ENCODE assay signal across 19 cellular contexts in the genomic region with DNA sequence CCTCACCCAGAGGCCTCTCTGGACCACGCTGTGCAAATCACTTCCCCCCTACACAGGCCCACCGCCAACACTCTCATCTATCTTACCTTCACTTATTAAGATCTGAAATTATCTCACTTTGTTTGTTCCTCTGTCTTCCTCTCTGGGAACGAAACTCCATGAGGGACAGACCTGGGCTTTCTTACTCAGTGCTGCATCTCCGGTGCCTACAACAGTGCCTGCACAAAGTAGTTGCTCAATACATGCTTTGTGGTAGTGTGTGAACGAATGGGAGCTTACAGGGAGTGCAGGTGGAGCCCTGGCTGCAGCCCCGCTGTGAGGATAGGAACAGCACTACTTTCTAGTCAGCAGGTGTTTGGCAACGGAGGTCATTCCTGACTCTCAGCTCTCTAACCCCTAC. TPM values are rescaled to one million over a fixed set of nuclear protein-coding genes. Genes with fewer than 3 reads are reported as not detected.
A peak's percentile ranks its signal among the peaks of the same experiment; 100 is the strongest.
DNase-seq lines count a peak whose midpoint lies in the region; TF ChIP-seq lines count a peak whose summit lies in the region.
"Had no signal": no experiment of that assay in that cellular context is flagged by ENCODE, and none has a peak within 500 bp of the region (broad histone marks: within the 10 kb centered on the region; RNA-seq: fewer than 3 reads in every experiment).

No MANE protein-coding gene starts in this region.

- POLR2A ChIA-PET in activated CD4-positive, alpha-beta memory T cell treated with anti-CD3 and anti-CD28 coated beads for 36 hours (lab: Charles Lee): interaction anchor here (1.3 to 3.4 kb wide), 3 partner anchors 11 to 51 kb away, joined by 3 to 19 read pairs (median 16); partner anchors contain the start of genes AURKA, CSTF1 and RTF2

- no peak for DNase-seq in activated naive CD4-positive, alpha-beta T cell treated with anti-CD3 and anti-CD28 coated beads, Interleukin-2, amount 10 ng/mL, durations not matched to agents 7 days and 5 days
- no peak for DNase-seq in activated CD4-positive, alpha-beta memory T cell treated with anti-CD3 and anti-CD28 coated beads for 36 hours
- DNase-seq in effector memory CD4-positive, alpha-beta T cell: no peak
- DNase-seq in tibial nerve (ENCODE audit: low spot score in 2 of 2) (no peak), DMS 273 treated with DMSO at 0.1 percent for 48 hours (lab: John Stamatoyannopoulos, UW) (no peak), DMS53 (lab: John Stamatoyannopoulos, UW) (no peak), NAMALWA (ENCODE audit: low spot score) (no peak)
- DNase-seq: activated CD8-positive, alpha-beta memory T cell treated with anti-CD3 and anti-CD28 coated beads for 24 hours; foreskin melanocyte; GF-D8; KBM-7; left lung; NCI-H1092; NCI-H2171; NCI-H774; SK-N-SH had no signal

- peaks cover 86% of the 10 kb centered on the region for H3K4me1 Mint-ChIP-seq in activated naive CD4-positive, alpha-beta T cell treated with anti-CD3 and anti-CD28 coated beads, Interleukin-2, amount 50 U/mL, for 24 hours
- H3K4me1 Mint-ChIP-seq in activated naive CD4-positive, alpha-beta T cell treated with anti-CD3 and anti-CD28 coated beads, Interleukin-2, amount 10 ng/mL, durations not matched to agents 7 days and 5 days: peaks cover 84% of the 10 kb centered on the region
- H3K4me1 Mint-ChIP-seq in activated CD4-positive, alpha-beta memory T cell treated with anti-CD3 and anti-CD28 coated beads for 36 hours (ENCODE audit: low read depth): peaks cover 88% of the 10 kb centered on the region

- H3K9me3 ChIP-seq in effector memory CD4-positive, alpha-beta T cell (ENCODE audit: control insufficient read depth, low read length): no peaks in the 10 kb centered on the region
- no peaks in the 10 kb centered on the region for H3K9me3 ChIP-seq in tibial nerve
- H3K9me3 ChIP-seq: left lung, SK-N-SH had no signal

- no peak overlapping the region for H3K4me3 ChIP-seq in effector memory CD4-positive, alpha-beta T cell (ENCODE audit: insufficient read depth, low read depth, low read length, poor library complexity, severe bottlenecking)
- H3K4me3 ChIP-seq in tibial nerve: no peak overlapping the region
- H3K4me3 ChIP-seq: left lung, skin epidermis had no signal

- H3K9me3 Mint-ChIP-seq in activated naive CD4-positive, alpha-beta T cell treated with anti-CD3 and anti-CD28 coated beads, Interleukin-2, amount 50 U/mL, for 24 hours: no peaks in the 10 kb centered on the region
- H3K9me3 Mint-ChIP-seq in activated naive CD4-positive, alpha-beta T cell treated with anti-CD3 and anti-CD28 coated beads, Interleukin-2, amount 10 ng/mL, durations not matched to agents 7 days and 5 days: peaks cover under 1% of the 10 kb centered on the region
- H3K9me3 Mint-ChIP-seq in activated CD4-positive, alpha-beta memory T cell treated with anti-CD3 and anti-CD28 coated beads for 36 hours: no peaks in the 10 kb centered on the region

- TF ChIP-seq POLR2A in tibial nerve (IDR thresholded peaks at IDR 0.05): no peak

- no peaks in the 10 kb centered on the region for H3K27me3 Mint-ChIP-seq in activated naive CD4-positive, alpha-beta T cell treated with anti-CD3 and anti-CD28 coated beads, Interleukin-2, amount 50 U/mL, for 24 hours
- no peaks in the 10 kb centered on the region for H3K27me3 Mint-ChIP-seq in activated naive CD4-positive, alpha-beta T cell treated with anti-CD3 and anti-CD28 coated beads, Interleukin-2, amount 10 ng/mL, durations not matched to agents 7 days and 5 days
- H3K27me3 Mint-ChIP-seq in activated CD4-positive, alpha-beta memory T cell treated with anti-CD3 and anti-CD28 coated beads for 36 hours: no peaks in the 10 kb centered on the region

- peaks cover 5% of the 10 kb centered on the region for H3K36me3 Mint-ChIP-seq in activated naive CD4-positive, alpha-beta T cell treated with anti-CD3 and anti-CD28 coated beads, Interleukin-2, amount 50 U/mL, for 24 hours
- H3K36me3 Mint-ChIP-seq in activated naive CD4-positive, alpha-beta T cell treated with anti-CD3 and anti-CD28 coated beads, Interleukin-2, amount 10 ng/mL, durations not matched to agents 7 days and 5 days: peaks cover 46% of the 10 kb centered on the region
- H3K36me3 Mint-ChIP-seq in activated CD4-positive, alpha-beta memory T cell treated with anti-CD3 and anti-CD28 coated beads for 36 hours: peaks cover 19% of the 10 kb centered on the region

- CTCF ChIA-PET in activated naive CD4-positive, alpha-beta T cell treated with anti-CD3 and anti-CD28 coated beads, Interleukin-2, amount 10 ng/mL, durations not matched to agents 7 days and 5 days (lab: Charles Lee): interaction anchor here (1.1 to 1.5 kb wide), 2 partner anchors 9 to 11 kb away, joined by 3 to 5 read pairs; no protein-coding TSS in a partner anchor
- CTCF ChIA-PET in activated CD4-positive, alpha-beta memory T cell treated with anti-CD3 and anti-CD28 coated beads for 36 hours (lab: Charles Lee): interaction anchor here (2.4 kb wide), 1 partner anchor 19 kb away, joined by 10 read pairs; no protein-coding TSS in a partner anchor

- H3K4me3 Mint-ChIP-seq in activated naive CD4-positive, alpha-beta T cell treated with anti-CD3 and anti-CD28 coated beads, Interleukin-2, amount 50 U/mL, for 24 hours: peak overlapping the region; percentile 12
- H3K4me3 Mint-ChIP-seq in activated naive CD4-positive, alpha-beta T cell treated with anti-CD3 and anti-CD28 coated beads, Interleukin-2, amount 10 ng/mL, durations not matched to agents 7 days and 5 days: no peak overlapping the region
- peak overlapping the region; percentile 71 for H3K4me3 Mint-ChIP-seq in activated CD4-positive, alpha-beta memory T cell treated with anti-CD3 and anti-CD28 coated beads for 36 hours

- H3K4me1 ChIP-seq in effector memory CD4-positive, alpha-beta T cell (ENCODE audit: control insufficient read depth, insufficient read depth, low read length, poor library complexity, severe bottlenecking): peaks cover 69% of the 10 kb centered on the region
- H3K4me1 ChIP-seq in tibial nerve: peaks cover 0 to 6% (median 1%) of the 10 kb centered on the region in 4 donors
- H3K4me1 ChIP-seq: parathyroid adenoma had no signal

- 89 to 90% methylated on average over 7 of the region's 7 CpGs for WGBS in tibial nerve, 2 donors

- no peaks in the 10 kb centered on the region for H3K36me3 ChIP-seq in effector memory CD4-positive, alpha-beta T cell (ENCODE audit: control insufficient read depth, insufficient read depth, low read length)
- H3K36me3 ChIP-seq in tibial nerve: peaks cover 0 to 13% (median 0%) of the 10 kb centered on the region in 3 donors

- H3K27ac Mint-ChIP-seq in activated naive CD4-positive, alpha-beta T cell treated with anti-CD3 and anti-CD28 coated beads, Interleukin-2, amount 50 U/mL, for 24 hours: peak overlapping the region; percentile 94
- H3K27ac Mint-ChIP-seq in activated naive CD4-positive, alpha-beta T cell treated with anti-CD3 and anti-CD28 coated beads, Interleukin-2, amount 10 ng/mL, durations not matched to agents 7 days and 5 days: no peak overlapping the region
- peak overlapping the region; percentile 91 for H3K27ac Mint-ChIP-seq in activated CD4-positive, alpha-beta memory T cell treated with anti-CD3 and anti-CD28 coated beads for 36 hours

- no peak for TF ChIP-seq EP300 in tibial nerve (IDR thresholded peaks at IDR 0.05)

- H3K27ac ChIP-seq in effector memory CD4-positive, alpha-beta T cell (ENCODE audit: insufficient read depth, low read length, poor library complexity, severe bottlenecking): peak overlapping the region; percentile 69
- H3K27ac ChIP-seq in tibial nerve: peak overlapping the region in 3 of 4 donors; percentile 62 to 71 (median 63)
- H3K27ac ChIP-seq: parathyroid adenoma had no signal

- H3K27me3 ChIP-seq in effector memory CD4-positive, alpha-beta T cell (replicated peaks; ENCODE audit: control insufficient read depth, insufficient read depth, low read length, poor library complexity, severe bottlenecking): no peaks in the 10 kb centered on the region
- H3K27me3 ChIP-seq in tibial nerve: no peaks in the 10 kb centered on the region
- H3K27me3 ChIP-seq: left lung had no signal

- TF ChIP-seq CTCF in tibial nerve (IDR thresholded peaks at IDR 0.05): no peak

- intact Hi-C loops in activated CD4-positive, alpha-beta memory T cell treated with anti-CD3 and anti-CD28 coated beads for 36 hours (cut with micrococcal nuclease): loop anchor here (10.0 kb wide), 1 partner anchor 977 kb away; the partner anchor contains the start of gene RBM38

RNA-seq across cellular contexts. Expression of gene CASS4, which starts 5.3 kb away (rescaled TPM):
- total RNA-seq in activated CD4-positive, alpha-beta memory T cell treated with anti-CD3 and anti-CD28 coated beads for 36 hours: 1 to 10 TPM; 7.8 to 8.6 TPM
- total RNA-seq in tibial nerve: 1 to 10 TPM; 2.0 to 7.5 (median 3.6) TPM

RNA-seq across cellular contexts. Expression of gene CSTF1, which starts 25.0 kb away (rescaled TPM):
- total RNA-seq in activated CD4-positive, alpha-beta memory T cell treated with anti-CD3 and anti-CD28 coated beads for 36 hours: 10 to 100 TPM; 53.9 to 56.6 TPM
- 10 to 100 TPM; 17.6 to 25.9 (median 22.7) TPM for total RNA-seq in tibial nerve

RNA-seq across cellular contexts. Expression of gene AURKA, which starts 25.4 kb away (rescaled TPM):
- total RNA-seq in activated CD4-positive, alpha-beta memory T cell treated with anti-CD3 and anti-CD28 coated beads for 36 hours: 100 to 1,000 TPM in 1 of 2 experiments, 10 to 100 TPM in 1; 99.7 to 101 TPM
- 1 to 10 TPM in 3 of 4 donors, under 1 TPM in 1; 0.42 to 4.3 (median 1.7) TPM for total RNA-seq in tibial nerve

RNA-seq across cellular contexts. Expression of gene RTF2, which starts 51.0 kb away (rescaled TPM):
- 10 to 100 TPM; 81.8 to 83.1 TPM for total RNA-seq in activated CD4-positive, alpha-beta memory T cell treated with anti-CD3 and anti-CD28 coated beads for 36 hours
- 10 to 100 TPM; 54.3 to 74.1 (median 65.2) TPM for total RNA-seq in tibial nerve

RNA-seq across cellular contexts. Expression of gene FAM210B, which starts 58.6 kb away (rescaled TPM):
- 1 to 10 TPM; 5.5 to 5.9 TPM for total RNA-seq in activated CD4-positive, alpha-beta memory T cell treated with anti-CD3 and anti-CD28 coated beads for 36 hours
- total RNA-seq in tibial nerve: 10 to 100 TPM; 36.8 to 56.6 (median 52.3) TPM

Comparison
In these comparisons a context has a peak if more than half of its experiments do, and no peak if none do; other contexts are left out.
1. RNA of gene AURKA, which starts 25.4 kb away (total RNA-seq): 99.7 to 101 TPM in activated CD4-positive, alpha-beta memory T cell treated with anti-CD3 and anti-CD28 coated beads for 36 hours; 0.42 to 4.3 TPM in tibial nerve; every median in the first group is over 10 times any median in the second.